8 cellular contexts compared by ENCODE assay signal in the genomic region with DNA sequence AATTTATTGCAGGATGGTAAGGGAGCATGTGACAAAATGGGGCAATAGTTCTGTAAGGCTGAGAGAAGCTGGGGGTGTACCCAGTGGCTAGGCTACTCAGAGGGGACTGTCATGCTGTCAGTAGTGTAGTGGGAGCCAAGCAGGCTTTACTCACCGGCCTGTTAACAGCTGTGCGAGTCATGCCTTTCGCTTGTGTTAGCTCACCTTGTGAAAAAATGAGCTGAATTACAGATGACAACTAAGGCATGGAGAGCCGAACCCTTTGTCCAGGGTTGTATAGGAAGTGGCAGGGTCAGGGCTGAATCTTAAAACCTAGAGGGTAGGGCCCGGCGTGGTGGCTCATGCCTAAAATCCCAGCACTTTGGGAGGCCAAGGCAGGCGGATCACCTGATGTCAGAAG. TPM values are rescaled to one million over a fixed set of nuclear protein-coding genes. Genes with fewer than 3 reads are reported as not detected.
A peak's percentile ranks its signal among the peaks of the same experiment; 100 is the strongest.
DNase-seq lines count a peak whose midpoint lies in the region; ATAC-seq and TF ChIP-seq lines count a peak whose summit lies in the region.

No MANE protein-coding gene starts in this region.

- TF ChIP-seq CTCF in foreskin fibroblast (IDR thresholded peaks at IDR 0.05; ENCODE audit: low read depth, low read length) = no peak

- peaks cover 92% of the 10 kb centered on the region for H3K4me1 Mint-ChIP-seq in activated CD8-positive, alpha-beta T cell treated with anti-CD3 and anti-CD28 coated beads, Interleukin-2, amount 10 ng/mL, durations not matched to agents 7 days and 5 days (ENCODE audit: low read depth)
- peaks cover 98% of the 10 kb centered on the region for H3K4me1 Mint-ChIP-seq in stimulated activated memory B cell treated with anti-CD40 and anti-IgM and Interleukin-4, amounts not matched to agents 10 μg/mL and 1 μg/mL and 100 μg/mL, for 72 hours

- peak overlapping the region; percentile 93 for H3K27ac Mint-ChIP-seq in activated CD8-positive, alpha-beta T cell treated with anti-CD3 and anti-CD28 coated beads, Interleukin-2, amount 10 ng/mL, durations not matched to agents 7 days and 5 days
- peak overlapping the region; percentile 88 for H3K27ac Mint-ChIP-seq in stimulated activated memory B cell treated with anti-CD40 and anti-IgM and Interleukin-4, amounts not matched to agents 10 μg/mL and 1 μg/mL and 100 μg/mL, for 72 hours

- peaks cover 62% of the 10 kb centered on the region for H3K36me3 Mint-ChIP-seq in activated CD8-positive, alpha-beta T cell treated with anti-CD3 and anti-CD28 coated beads, Interleukin-2, amount 10 ng/mL, durations not matched to agents 7 days and 5 days (ENCODE audit: low read depth)
- H3K36me3 Mint-ChIP-seq in stimulated activated memory B cell treated with anti-CD40 and anti-IgM and Interleukin-4, amounts not matched to agents 10 μg/mL and 1 μg/mL and 100 μg/mL, for 72 hours = peaks cover 52% of the 10 kb centered on the region

- ATAC-seq in activated CD8-positive, alpha-beta T cell treated with anti-CD3 and anti-CD28 coated beads, Interleukin-2, amount 10 ng/mL, durations not matched to agents 7 days and 5 days = no peak
- no peak for ATAC-seq in stimulated activated memory B cell treated with anti-CD40 and anti-IgM and Interleukin-4, amounts not matched to agents 10 μg/mL and 1 μg/mL and 100 μg/mL, for 72 hours

- no peak for TF ChIP-seq POLR2A in erythroblast (IDR thresholded peaks at IDR 0.05; ENCODE audit: low read length)

- POLR2A ChIA-PET in activated CD8-positive, alpha-beta T cell treated with anti-CD3 and anti-CD28 coated beads, Interleukin-2, amount 10 ng/mL, durations not matched to agents 7 days and 5 days (lab: Charles Lee) = interaction anchor here (1.7 to 3.7 kb wide), 4 partner anchors 8 to 31 kb away, joined by 4 to 57 read pairs (median 32); no protein-coding TSS in a partner anchor

- no peaks in the 10 kb centered on the region for H3K9me3 Mint-ChIP-seq in activated CD8-positive, alpha-beta T cell treated with anti-CD3 and anti-CD28 coated beads, Interleukin-2, amount 10 ng/mL, durations not matched to agents 7 days and 5 days (ENCODE audit: insufficient read depth)
- H3K9me3 Mint-ChIP-seq in stimulated activated memory B cell treated with anti-CD40 and anti-IgM and Interleukin-4, amounts not matched to agents 10 μg/mL and 1 μg/mL and 100 μg/mL, for 72 hours = no peaks in the 10 kb centered on the region

- CTCF ChIA-PET in activated CD8-positive, alpha-beta T cell treated with anti-CD3 and anti-CD28 coated beads, Interleukin-2, amount 10 ng/mL, durations not matched to agents 7 days and 5 days (lab: Charles Lee) = interaction anchor here (1.7 to 28.2 kb wide), 6 partner anchors 8 to 39 kb away, joined by 6 to 1088 read pairs (median 36); a partner anchor contains a TSS

- no peak overlapping the region for H3K4me3 Mint-ChIP-seq in activated CD8-positive, alpha-beta T cell treated with anti-CD3 and anti-CD28 coated beads, Interleukin-2, amount 10 ng/mL, durations not matched to agents 7 days and 5 days
- no peak overlapping the region for H3K4me3 Mint-ChIP-seq in stimulated activated memory B cell treated with anti-CD40 and anti-IgM and Interleukin-4, amounts not matched to agents 10 μg/mL and 1 μg/mL and 100 μg/mL, for 72 hours

- no peaks in the 10 kb centered on the region for H3K27me3 Mint-ChIP-seq in activated CD8-positive, alpha-beta T cell treated with anti-CD3 and anti-CD28 coated beads, Interleukin-2, amount 10 ng/mL, durations not matched to agents 7 days and 5 days (ENCODE audit: low read depth)
- no peaks in the 10 kb centered on the region for H3K27me3 Mint-ChIP-seq in stimulated activated memory B cell treated with anti-CD40 and anti-IgM and Interleukin-4, amounts not matched to agents 10 μg/mL and 1 μg/mL and 100 μg/mL, for 72 hours

- DNase-seq in activated CD4-positive, alpha-beta T cell treated with anti-CD3 and anti-CD28 coated beads for 4 hours = peak; percentile 36 to 43
- no peak for DNase-seq in activated CD4-positive, alpha-beta T cell treated with anti-CD3 and anti-CD28 coated beads for 1 hour
- DNase-seq in activated CD8-positive, alpha-beta T cell treated with anti-CD3 and anti-CD28 coated beads, Interleukin-2, amount 10 ng/mL, durations not matched to agents 7 days and 5 days = no peak
- DNase-seq in foreskin fibroblast (peak; percentile 74 to 79), iPS-NIHi7 (ENCODE audit: extremely low spot score) (no peak), HPDE6-E6E7 (ENCODE audit: extremely low spot score) (no peak), erythroblast (lab: John Stamatoyannopoulos, UW) (no peak)

- H3K4me3 ChIP-seq in foreskin fibroblast (ENCODE audit: low read depth in 1 of 2, low read length in 2 of 2) = no peak overlapping the region

RNA-seq across cellular contexts. Expression of a gene that starts 37.9 kb away (rescaled TPM):
- total RNA-seq in activated CD8-positive, alpha-beta T cell treated with anti-CD3 and anti-CD28 coated beads, Interleukin-2, amount 10 ng/mL, durations not matched to agents 7 days and 5 days = 10 to 100 TPM; 49.9 to 50.9 TPM

Comparison
In these comparisons a context has a peak if more than half of its experiments do, and no peak if none do; other contexts are left out.
1. DNase-seq: peak in activated CD4-positive, alpha-beta T cell treated with anti-CD3 and anti-CD28 coated beads for 4 hours (2 of 2) and foreskin fibroblast (2 of 2); none in activated CD4-positive, alpha-beta T cell treated with anti-CD3 and anti-CD28 coated beads for 1 hour (single experiment), activated CD8-positive, alpha-beta T cell treated with anti-CD3 and anti-CD28 coated beads, Interleukin-2, amount 10 ng/mL, durations not matched to agents 7 days and 5 days (single experiment), iPS-NIHi7 (single experiment), HPDE6-E6E7 (single experiment) and erythroblast (0 of 2).